In genomic region chr17:35373532-35373983, GRCh38 we compare ENCODE assay signal across 8 cellular contexts. TPM values are rescaled to one million over a fixed set of nuclear protein-coding genes. Genes with fewer than 3 reads are reported as not detected.
DNase-seq lines count a peak whose midpoint lies in the region; ATAC-seq and TF ChIP-seq lines count a peak whose summit lies in the region.

Gene SLFN11 (minus strand): TSS chr17:35373621. CDS start chr17:35363807, 9,814 bp downstream.

- H3K4me3 ChIP-seq in AG09309 (ENCODE audit: control insufficient read depth, low read depth, low read length): peak within 1 kb of the TSS; percentile 96
- peak within 1 kb of the TSS; percentile 48 to 85 (median 62) for H3K4me3 ChIP-seq in spleen

- H3K4me1 ChIP-seq in spleen: peaks cover 0 to 79% (median 52%) of the 10 kb centered on the region in 6 donors

- H3K4me1 Mint-ChIP-seq in WTC11: peaks cover 16% of the 10 kb centered on the region

- H3K4me3 Mint-ChIP-seq in WTC11: peak within 1 kb of the TSS; percentile 74

- H3K27me3 Mint-ChIP-seq in WTC11 (ENCODE audit: low read depth): peaks cover 96% of the 10 kb centered on the region

- TF ChIP-seq CTCF in AG09309 (IDR thresholded peaks at IDR 0.05; ENCODE audit: control insufficient read depth, insufficient read depth, low read depth, low read length, missing control alignments): no peak
- TF ChIP-seq CTCF in WTC11 (IDR thresholded peaks at IDR 0.05): no peak
- TF ChIP-seq CTCF in spleen (IDR thresholded peaks at IDR 0.05 in 8 of 11, conservative IDR thresholded peaks at IDR 0.05 in 3 of 11): no peak

- peaks cover 0 to 10% (median 0%) of the 10 kb centered on the region in 6 donors for H3K36me3 ChIP-seq in spleen

- H3K9me3 Mint-ChIP-seq in WTC11: peaks cover 13% of the 10 kb centered on the region

- H3K27ac Mint-ChIP-seq in WTC11: no peak within 1 kb of the TSS

- no peaks in the 10 kb centered on the region for H3K27me3 ChIP-seq in spleen (replicated peaks in 1 of 7)

- intact Hi-C loops in spleen (cut with DNase I; ENCODE audit: low total_unique reads): no loop called here

- WGBS in spleen, 5 donors: 0 to 1% (median 0%) methylated on average over 20 to 22 of the region's 22 CpGs

- H3K9me3 ChIP-seq in spleen: peaks cover 0 to 13% (median 8%) of the 10 kb centered on the region in 8 donors

- DNase-seq in AG09309 (ENCODE audit: low read depth) (peak; percentile 94), NCI-H1048 (lab: John Stamatoyannopoulos, UW) (peak; percentile 56), WTC11 (ENCODE audit: low spot score) (no peak), T47D (ENCODE audit: low read depth in 1 of 2, low spot score in 1 of 2) (peak; percentile 64 to 86), iPS-NIHi11 (ENCODE audit: low spot score) (peak; percentile 37), spleen (peak; percentile 92)

- CTCF ChIA-PET in WTC11 (lab: Charles Lee): interaction anchor here (0.9 to 1.8 kb wide), 4 partner anchors 60 to 166 kb away, joined by 3 to 4 read pairs (median 4); partner anchors contain the start of gene SLFN5

- H3K36me3 Mint-ChIP-seq in WTC11: no peaks in the 10 kb centered on the region

- in situ Hi-C loops in T47D (cut with HindIII; ENCODE audit: low pct_unique_long_range_greater_than_20kb, low sequenced_read_pairs): no loop called here

- POLR2A ChIA-PET in WTC11 (lab: Charles Lee): interaction anchor here (1.7 kb wide), 1 partner anchor 74 kb away, joined by 5 read pairs; the partner anchor contains the start of gene SLFN13

- TF ChIP-seq POLR2A in spleen (IDR thresholded peaks at IDR 0.05): peak; percentile 69 to 93 (median 91)

- H3K27ac ChIP-seq in spleen: peak within 1 kb of the TSS; percentile 87 to 97 (median 92)

- ATAC-seq in GM19324 (IDR thresholded peaks at IDR 0.05; ENCODE audit: low FRiP score, unreplicated experiment) (peak; percentile 47), WTC11 (peak; percentile 38), GM18873 (IDR thresholded peaks at IDR 0.05; ENCODE audit: low FRiP score, unreplicated experiment) (no peak)

TF ChIP-seq in WTC11, 78 proteins besides CTCF, POLR2A, EP300 and RAD21:
- TF ChIP-seq ZNF121 (CRISPR knock-in tag; IDR thresholded peaks at IDR 0.05): no peak
- TF ChIP-seq IRF2 (CRISPR knock-in tag; IDR thresholded peaks at IDR 0.05; ENCODE audit: borderline replicate concordance, low read depth): no peak
- TF ChIP-seq KAT7 (CRISPR knock-in tag; IDR thresholded peaks at IDR 0.05; ENCODE audit: borderline replicate concordance): no peak
- TF ChIP-seq AFF4 (CRISPR knock-in tag; IDR thresholded peaks at IDR 0.05; ENCODE audit: borderline replicate concordance): no peak
- no peak for TF ChIP-seq PRRX2 (CRISPR knock-in tag; IDR thresholded peaks at IDR 0.05)
- TF ChIP-seq HMGXB4 (CRISPR knock-in tag; IDR thresholded peaks at IDR 0.05): no peak
- no peak for TF ChIP-seq ATF2 (CRISPR knock-in tag; IDR thresholded peaks at IDR 0.05; ENCODE audit: borderline replicate concordance, low read depth)
- TF ChIP-seq ETV6 (CRISPR knock-in tag; IDR thresholded peaks at IDR 0.05): no peak
- no peak for TF ChIP-seq GRHL2 (CRISPR knock-in tag; IDR thresholded peaks at IDR 0.05; ENCODE audit: insufficient replicate concordance, severe bottlenecking)
- TF ChIP-seq E2F1 (CRISPR knock-in tag; IDR thresholded peaks at IDR 0.05): no peak
- TF ChIP-seq EMX1 (CRISPR knock-in tag; IDR thresholded peaks at IDR 0.05): no peak
- no peak for TF ChIP-seq CBFB (CRISPR knock-in tag; IDR thresholded peaks at IDR 0.05; ENCODE audit: low read depth)
- no peak for TF ChIP-seq JAZF1 (CRISPR knock-in tag; IDR thresholded peaks at IDR 0.05)
- no peak for TF ChIP-seq E2F5 (CRISPR knock-in tag; IDR thresholded peaks at IDR 0.05)
- no peak for TF ChIP-seq FOXP1 (CRISPR knock-in tag; IDR thresholded peaks at IDR 0.05; ENCODE audit: borderline replicate concordance)
- TF ChIP-seq ZNF416 (CRISPR knock-in tag; IDR thresholded peaks at IDR 0.05): no peak

RNA-seq across cellular contexts. Expression of gene SLFN11, which starts in this region (rescaled TPM):
- 0.26 to 0.53 TPM (median 0.27 TPM) in 3 replicates for total RNA-seq in WTC11 (2021)
- 10 to 100 TPM; 48.3 to 73.9 (median 61.3) TPM for total RNA-seq in spleen
- polyA plus RNA-seq in spleen: 10 to 100 TPM in 1 of 3 donors, 1 to 10 TPM in 2; 6.5 to 17.9 (median 9.9) TPM

Comparison
In these comparisons a context has a peak if more than half of its experiments do, and no peak if none do; other contexts are left out.
1. RNA of gene SLFN11 (total RNA-seq): 48.3 to 73.9 TPM in spleen; 0.26 to 0.53 TPM in WTC11; every median in the first group is over 10 times any median in the second.
2. Peak in ATAC-seq in WTC11; RNA of the gene not detected or under 1 TPM.